Comparison of ENCODE assay signal across 1 cellular context in the genomic region with DNA sequence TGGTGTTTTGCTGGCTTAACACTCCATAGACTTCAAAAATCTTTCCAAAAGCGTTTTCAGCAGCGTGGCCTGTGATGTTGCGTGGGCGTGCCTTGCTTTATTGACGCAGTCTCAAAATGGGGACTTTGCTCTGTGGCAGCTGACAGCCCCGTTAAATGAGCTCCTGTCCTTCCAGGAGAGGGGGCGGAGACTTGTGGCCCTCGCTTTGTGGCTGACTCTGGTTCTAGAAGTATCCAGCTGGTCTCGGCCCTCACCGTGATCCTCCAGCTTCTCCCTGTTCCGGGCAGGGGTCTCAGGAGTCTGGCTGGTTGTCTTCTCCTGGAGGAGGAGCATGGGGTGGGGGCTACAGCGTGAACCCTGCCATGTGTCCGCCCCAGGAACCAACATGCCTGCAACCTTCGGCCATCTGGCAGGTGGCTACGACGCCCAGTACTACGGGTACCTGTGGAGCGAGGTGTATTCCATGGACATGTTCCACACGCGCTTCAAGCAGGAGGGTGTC.
A peak's percentile ranks its signal among the peaks of the same experiment; 100 is the strongest.
TF ChIP-seq lines count a peak whose summit lies in the region.

No MANE protein-coding gene starts in this region.

TF ChIP-seq in HepG2, 621 proteins besides CTCF, POLR2A, EP300 and RAD21 (continued from another document and continues in another):
- TF ChIP-seq MYC (CRISPR knock-in tag; IDR thresholded peaks at IDR 0.05; ENCODE audit: borderline replicate concordance) = no peak
- TF ChIP-seq SP1 (IDR thresholded peaks at IDR 0.05) = no peak
- TF ChIP-seq SP1 (CRISPR knock-in tag; IDR thresholded peaks at IDR 0.05) = peak; percentile 30; the same call in 1 of the 2 replicates
- TF ChIP-seq, protein P1, sequence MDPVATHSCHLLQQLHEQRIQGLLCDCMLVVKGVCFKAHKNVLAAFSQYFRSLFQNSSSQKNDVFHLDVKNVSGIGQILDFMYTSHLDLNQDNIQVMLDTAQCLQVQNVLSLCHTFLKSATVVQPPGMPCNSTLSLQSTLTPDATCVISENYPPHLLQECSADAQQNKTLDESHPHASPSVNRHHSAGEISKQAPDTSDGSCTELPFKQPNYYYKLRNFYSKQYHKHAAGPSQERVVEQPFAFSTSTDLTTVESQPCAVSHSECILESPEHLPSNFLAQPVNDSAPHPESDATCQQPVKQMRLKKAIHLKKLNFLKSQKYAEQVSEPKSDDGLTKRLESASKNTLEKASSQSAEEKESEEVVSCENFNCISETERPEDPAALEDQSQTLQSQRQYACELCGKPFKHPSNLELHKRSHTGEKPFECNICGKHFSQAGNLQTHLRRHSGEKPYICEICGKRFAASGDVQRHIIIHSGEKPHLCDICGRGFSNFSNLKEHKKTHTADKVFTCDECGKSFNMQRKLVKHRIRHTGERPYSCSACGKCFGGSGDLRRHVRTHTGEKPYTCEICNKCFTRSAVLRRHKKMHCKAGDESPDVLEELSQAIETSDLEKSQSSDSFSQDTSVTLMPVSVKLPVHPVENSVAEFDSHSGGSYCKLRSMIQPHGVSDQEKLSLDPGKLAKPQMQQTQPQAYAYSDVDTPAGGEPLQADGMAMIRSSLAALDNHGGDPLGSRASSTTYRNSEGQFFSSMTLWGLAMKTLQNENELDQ (CRISPR knock-in tag; IDR thresholded peaks at IDR 0.05; ENCODE audit: borderline replicate concordance) = no peak
- TF ChIP-seq ZIK1 (CRISPR knock-in tag; IDR thresholded peaks at IDR 0.05; ENCODE audit: borderline replicate concordance, low read depth) = no peak
- no peak for TF ChIP-seq GZF1 (CRISPR knock-in tag; IDR thresholded peaks at IDR 0.05)
- TF ChIP-seq, protein P2, sequence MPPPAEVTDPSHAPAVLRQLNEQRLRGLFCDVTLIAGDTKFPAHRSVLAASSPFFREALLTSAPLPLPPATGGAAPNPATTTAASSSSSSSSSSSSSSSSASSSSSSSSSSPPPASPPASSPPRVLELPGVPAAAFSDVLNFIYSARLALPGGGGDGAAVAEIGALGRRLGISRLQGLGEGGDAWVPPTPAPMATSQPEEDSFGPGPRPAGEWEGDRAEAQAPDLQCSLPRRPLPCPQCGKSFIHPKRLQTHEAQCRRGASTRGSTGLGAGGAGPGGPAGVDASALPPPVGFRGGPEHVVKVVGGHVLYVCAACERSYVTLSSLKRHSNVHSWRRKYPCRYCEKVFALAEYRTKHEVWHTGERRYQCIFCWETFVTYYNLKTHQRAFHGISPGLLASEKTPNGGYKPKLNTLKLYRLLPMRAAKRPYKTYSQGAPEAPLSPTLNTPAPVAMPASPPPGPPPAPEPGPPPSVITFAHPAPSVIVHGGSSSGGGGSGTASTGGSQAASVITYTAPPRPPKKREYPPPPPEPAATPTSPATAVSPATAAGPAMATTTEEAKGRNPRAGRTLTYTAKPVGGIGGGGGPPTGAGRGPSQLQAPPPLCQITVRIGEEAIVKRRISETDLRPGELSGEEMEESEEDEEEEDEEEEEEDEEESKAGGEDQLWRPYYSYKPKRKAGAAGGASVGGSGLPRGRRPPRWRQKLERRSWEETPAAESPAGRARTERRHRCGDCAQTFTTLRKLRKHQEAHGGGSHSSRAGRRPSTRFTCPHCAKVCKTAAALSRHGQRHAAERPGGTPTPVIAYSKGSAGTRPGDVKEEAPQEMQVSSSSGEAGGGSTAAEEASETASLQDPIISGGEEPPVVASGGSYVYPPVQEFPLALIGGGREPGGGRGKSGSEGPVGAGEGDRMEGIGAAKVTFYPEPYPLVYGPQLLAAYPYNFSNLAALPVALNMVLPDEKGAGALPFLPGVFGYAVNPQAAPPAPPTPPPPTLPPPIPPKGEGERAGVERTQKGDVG (CRISPR knock-in tag; IDR thresholded peaks at IDR 0.05; ENCODE audit: borderline replicate concordance) = peak; percentile 93
- TF ChIP-seq GABPB1 (CRISPR knock-in tag; IDR thresholded peaks at IDR 0.05) = no peak
- TF ChIP-seq ZMAT3 (CRISPR knock-in tag; conservative IDR thresholded peaks at IDR 0.05) = no peak
- TF ChIP-seq ZNF782 (CRISPR knock-in tag; IDR thresholded peaks at IDR 0.05; ENCODE audit: borderline replicate concordance) = no peak
- peak; percentile 53; the same call in 1 of the 2 replicates for TF ChIP-seq ERF (CRISPR knock-in tag; IDR thresholded peaks at IDR 0.05)
- peak; percentile 5; the same call in 1 of the 2 replicates for TF ChIP-seq BORCS8-MEF2B (CRISPR knock-in tag; IDR thresholded peaks at IDR 0.05)
- no peak for TF ChIP-seq ZNF781 (CRISPR knock-in tag; IDR thresholded peaks at IDR 0.05; ENCODE audit: borderline replicate concordance, not compliant biosample characterization)
- TF ChIP-seq SOX6 (IDR thresholded peaks at IDR 0.05) = no peak
- peak; percentile 46 for TF ChIP-seq SOX6 (CRISPR knock-in tag; IDR thresholded peaks at IDR 0.05)
- 0 out of 2 replicates have a peak, but pooled peaks have one; percentile 68 for TF ChIP-seq SMAD9 (CRISPR knock-in tag; IDR thresholded peaks at IDR 0.05)
- TF ChIP-seq SIX4 (CRISPR knock-in tag; IDR thresholded peaks at IDR 0.05) = 0 out of 2 replicates have a peak, but pooled peaks have one; percentile 18
- TF ChIP-seq, protein P3, sequence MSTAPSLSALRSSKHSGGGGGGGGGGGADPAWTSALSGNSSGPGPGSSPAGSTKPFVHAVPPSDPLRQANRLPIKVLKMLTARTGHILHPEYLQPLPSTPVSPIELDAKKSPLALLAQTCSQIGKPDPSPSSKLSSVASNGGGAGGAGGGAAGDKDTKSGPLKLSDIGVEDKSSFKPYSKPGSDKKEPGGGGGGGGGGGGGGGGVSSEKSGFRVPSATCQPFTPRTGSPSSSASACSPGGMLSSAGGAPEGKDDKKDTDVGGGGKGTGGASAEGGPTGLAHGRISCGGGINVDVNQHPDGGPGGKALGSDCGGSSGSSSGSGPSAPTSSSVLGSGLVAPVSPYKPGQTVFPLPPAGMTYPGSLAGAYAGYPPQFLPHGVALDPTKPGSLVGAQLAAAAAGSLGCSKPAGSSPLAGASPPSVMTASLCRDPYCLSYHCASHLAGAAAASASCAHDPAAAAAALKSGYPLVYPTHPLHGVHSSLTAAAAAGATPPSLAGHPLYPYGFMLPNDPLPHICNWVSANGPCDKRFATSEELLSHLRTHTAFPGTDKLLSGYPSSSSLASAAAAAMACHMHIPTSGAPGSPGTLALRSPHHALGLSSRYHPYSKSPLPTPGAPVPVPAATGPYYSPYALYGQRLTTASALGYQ (CRISPR knock-in tag; IDR thresholded peaks at IDR 0.05) = no peak
- no peak for TF ChIP-seq DNMT3B (CRISPR knock-in tag; conservative IDR thresholded peaks at IDR 0.05)
- TF ChIP-seq, protein P4, sequence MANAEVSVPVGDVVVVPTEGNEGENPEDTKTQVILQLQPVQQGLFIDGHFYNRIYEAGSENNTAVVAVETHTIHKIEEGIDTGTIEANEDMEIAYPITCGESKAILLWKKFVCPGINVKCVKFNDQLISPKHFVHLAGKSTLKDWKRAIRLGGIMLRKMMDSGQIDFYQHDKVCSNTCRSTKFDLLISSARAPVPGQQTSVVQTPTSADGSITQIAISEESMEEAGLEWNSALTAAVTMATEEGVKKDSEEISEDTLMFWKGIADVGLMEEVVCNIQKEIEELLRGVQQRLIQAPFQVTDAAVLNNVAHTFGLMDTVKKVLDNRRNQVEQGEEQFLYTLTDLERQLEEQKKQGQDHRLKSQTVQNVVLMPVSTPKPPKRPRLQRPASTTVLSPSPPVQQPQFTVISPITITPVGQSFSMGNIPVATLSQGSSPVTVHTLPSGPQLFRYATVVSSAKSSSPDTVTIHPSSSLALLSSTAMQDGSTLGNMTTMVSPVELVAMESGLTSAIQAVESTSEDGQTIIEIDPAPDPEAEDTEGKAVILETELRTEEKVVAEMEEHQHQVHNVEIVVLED (CRISPR knock-in tag; IDR thresholded peaks at IDR 0.05; ENCODE audit: borderline replicate concordance) = no peak
- TF ChIP-seq ZNF282 (IDR thresholded peaks at IDR 0.05; ENCODE audit: partially characterized antibody) = no peak
- peak; percentile 80 for TF ChIP-seq SALL1 (CRISPR knock-in tag; IDR thresholded peaks at IDR 0.05)
- TF ChIP-seq ZNF747 (CRISPR knock-in tag; IDR thresholded peaks at IDR 0.05; ENCODE audit: borderline replicate concordance) = 0 out of 2 replicates have a peak, but pooled peaks have one; percentile 50
- TF ChIP-seq, protein P5, sequence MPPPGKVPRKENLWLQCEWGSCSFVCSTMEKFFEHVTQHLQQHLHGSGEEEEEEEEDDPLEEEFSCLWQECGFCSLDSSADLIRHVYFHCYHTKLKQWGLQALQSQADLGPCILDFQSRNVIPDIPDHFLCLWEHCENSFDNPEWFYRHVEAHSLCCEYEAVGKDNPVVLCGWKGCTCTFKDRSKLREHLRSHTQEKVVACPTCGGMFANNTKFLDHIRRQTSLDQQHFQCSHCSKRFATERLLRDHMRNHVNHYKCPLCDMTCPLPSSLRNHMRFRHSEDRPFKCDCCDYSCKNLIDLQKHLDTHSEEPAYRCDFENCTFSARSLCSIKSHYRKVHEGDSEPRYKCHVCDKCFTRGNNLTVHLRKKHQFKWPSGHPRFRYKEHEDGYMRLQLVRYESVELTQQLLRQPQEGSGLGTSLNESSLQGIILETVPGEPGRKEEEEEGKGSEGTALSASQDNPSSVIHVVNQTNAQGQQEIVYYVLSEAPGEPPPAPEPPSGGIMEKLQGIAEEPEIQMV (CRISPR knock-in tag; IDR thresholded peaks at IDR 0.05; ENCODE audit: low read depth) = no peak
- no peak for TF ChIP-seq IRX3 (CRISPR knock-in tag; IDR thresholded peaks at IDR 0.05; ENCODE audit: borderline replicate concordance, low read depth)
- TF ChIP-seq ZNF20 (CRISPR knock-in tag; IDR thresholded peaks at IDR 0.05) = no peak
- no peak for TF ChIP-seq POLR2AphosphoS5 (IDR thresholded peaks at IDR 0.05; ENCODE audit: low read depth, low read length)
- TF ChIP-seq ZNF337 (CRISPR knock-in tag; IDR thresholded peaks at IDR 0.05; ENCODE audit: borderline replicate concordance, low read depth) = no peak
- TF ChIP-seq, protein P6, sequence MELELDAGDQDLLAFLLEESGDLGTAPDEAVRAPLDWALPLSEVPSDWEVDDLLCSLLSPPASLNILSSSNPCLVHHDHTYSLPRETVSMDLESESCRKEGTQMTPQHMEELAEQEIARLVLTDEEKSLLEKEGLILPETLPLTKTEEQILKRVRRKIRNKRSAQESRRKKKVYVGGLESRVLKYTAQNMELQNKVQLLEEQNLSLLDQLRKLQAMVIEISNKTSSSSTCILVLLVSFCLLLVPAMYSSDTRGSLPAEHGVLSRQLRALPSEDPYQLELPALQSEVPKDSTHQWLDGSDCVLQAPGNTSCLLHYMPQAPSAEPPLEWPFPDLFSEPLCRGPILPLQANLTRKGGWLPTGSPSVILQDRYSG (CRISPR knock-in tag; IDR thresholded peaks at IDR 0.05) = no peak
- TF ChIP-seq, protein P7, sequence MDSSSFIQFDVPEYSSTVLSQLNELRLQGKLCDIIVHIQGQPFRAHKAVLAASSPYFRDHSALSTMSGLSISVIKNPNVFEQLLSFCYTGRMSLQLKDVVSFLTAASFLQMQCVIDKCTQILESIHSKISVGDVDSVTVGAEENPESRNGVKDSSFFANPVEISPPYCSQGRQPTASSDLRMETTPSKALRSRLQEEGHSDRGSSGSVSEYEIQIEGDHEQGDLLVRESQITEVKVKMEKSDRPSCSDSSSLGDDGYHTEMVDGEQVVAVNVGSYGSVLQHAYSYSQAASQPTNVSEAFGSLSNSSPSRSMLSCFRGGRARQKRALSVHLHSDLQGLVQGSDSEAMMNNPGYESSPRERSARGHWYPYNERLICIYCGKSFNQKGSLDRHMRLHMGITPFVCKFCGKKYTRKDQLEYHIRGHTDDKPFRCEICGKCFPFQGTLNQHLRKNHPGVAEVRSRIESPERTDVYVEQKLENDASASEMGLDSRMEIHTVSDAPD (CRISPR knock-in tag; IDR thresholded peaks at IDR 0.05) = no peak
- no peak for TF ChIP-seq THYN1 (CRISPR knock-in tag; IDR thresholded peaks at IDR 0.05; ENCODE audit: borderline replicate concordance, low read depth)
- no peak for TF ChIP-seq KLF15 (CRISPR knock-in tag; IDR thresholded peaks at IDR 0.05; ENCODE audit: borderline replicate concordance)
- TF ChIP-seq, protein P8, sequence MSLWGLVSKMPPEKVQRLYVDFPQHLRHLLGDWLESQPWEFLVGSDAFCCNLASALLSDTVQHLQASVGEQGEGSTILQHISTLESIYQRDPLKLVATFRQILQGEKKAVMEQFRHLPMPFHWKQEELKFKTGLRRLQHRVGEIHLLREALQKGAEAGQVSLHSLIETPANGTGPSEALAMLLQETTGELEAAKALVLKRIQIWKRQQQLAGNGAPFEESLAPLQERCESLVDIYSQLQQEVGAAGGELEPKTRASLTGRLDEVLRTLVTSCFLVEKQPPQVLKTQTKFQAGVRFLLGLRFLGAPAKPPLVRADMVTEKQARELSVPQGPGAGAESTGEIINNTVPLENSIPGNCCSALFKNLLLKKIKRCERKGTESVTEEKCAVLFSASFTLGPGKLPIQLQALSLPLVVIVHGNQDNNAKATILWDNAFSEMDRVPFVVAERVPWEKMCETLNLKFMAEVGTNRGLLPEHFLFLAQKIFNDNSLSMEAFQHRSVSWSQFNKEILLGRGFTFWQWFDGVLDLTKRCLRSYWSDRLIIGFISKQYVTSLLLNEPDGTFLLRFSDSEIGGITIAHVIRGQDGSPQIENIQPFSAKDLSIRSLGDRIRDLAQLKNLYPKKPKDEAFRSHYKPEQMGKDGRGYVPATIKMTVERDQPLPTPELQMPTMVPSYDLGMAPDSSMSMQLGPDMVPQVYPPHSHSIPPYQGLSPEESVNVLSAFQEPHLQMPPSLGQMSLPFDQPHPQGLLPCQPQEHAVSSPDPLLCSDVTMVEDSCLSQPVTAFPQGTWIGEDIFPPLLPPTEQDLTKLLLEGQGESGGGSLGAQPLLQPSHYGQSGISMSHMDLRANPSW (CRISPR knock-in tag; IDR thresholded peaks at IDR 0.05; ENCODE audit: borderline replicate concordance) = no peak
- TF ChIP-seq ZSCAN31 (CRISPR knock-in tag; IDR thresholded peaks at IDR 0.05; ENCODE audit: low read depth) = 0 out of 2 replicates have a peak, but pooled peaks have one; percentile 53
- TF ChIP-seq, protein P9, sequence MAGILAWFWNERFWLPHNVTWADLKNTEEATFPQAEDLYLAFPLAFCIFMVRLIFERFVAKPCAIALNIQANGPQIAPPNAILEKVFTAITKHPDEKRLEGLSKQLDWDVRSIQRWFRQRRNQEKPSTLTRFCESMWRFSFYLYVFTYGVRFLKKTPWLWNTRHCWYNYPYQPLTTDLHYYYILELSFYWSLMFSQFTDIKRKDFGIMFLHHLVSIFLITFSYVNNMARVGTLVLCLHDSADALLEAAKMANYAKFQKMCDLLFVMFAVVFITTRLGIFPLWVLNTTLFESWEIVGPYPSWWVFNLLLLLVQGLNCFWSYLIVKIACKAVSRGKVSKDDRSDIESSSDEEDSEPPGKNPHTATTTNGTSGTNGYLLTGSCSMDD (CRISPR knock-in tag; IDR thresholded peaks at IDR 0.05) = no peak
- TF ChIP-seq, protein P10, sequence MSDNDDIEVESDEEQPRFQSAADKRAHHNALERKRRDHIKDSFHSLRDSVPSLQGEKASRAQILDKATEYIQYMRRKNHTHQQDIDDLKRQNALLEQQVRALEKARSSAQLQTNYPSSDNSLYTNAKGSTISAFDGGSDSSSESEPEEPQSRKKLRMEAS (IDR thresholded peaks at IDR 0.05) = peak; percentile 91
- peak; percentile 88 for TF ChIP-seq SP5 (CRISPR knock-in tag; IDR thresholded peaks at IDR 0.05; ENCODE audit: borderline replicate concordance, low read depth)
- peak; percentile 17; the same call in 1 of the 2 replicates for TF ChIP-seq ZNF556 (CRISPR knock-in tag; IDR thresholded peaks at IDR 0.05; ENCODE audit: borderline replicate concordance)
- TF ChIP-seq NFIC (IDR thresholded peaks at IDR 0.05; ENCODE audit: low read length) = no peak
- no peak for TF ChIP-seq FIP1L1 (IDR thresholded peaks at IDR 0.05; ENCODE audit: borderline replicate concordance, insufficient read depth, low read depth, low read length)
- no peak for TF ChIP-seq SRSF4 (IDR thresholded peaks at IDR 0.05; ENCODE audit: low read depth, low read length, poor library complexity, severe bottlenecking)
- TF ChIP-seq ZNF850 (CRISPR knock-in tag; conservative IDR thresholded peaks at IDR 0.05) = no peak
- TF ChIP-seq ATF7-NPFF (CRISPR knock-in tag; IDR thresholded peaks at IDR 0.05; ENCODE audit: low read depth) = no peak
